In the genomic region with DNA sequence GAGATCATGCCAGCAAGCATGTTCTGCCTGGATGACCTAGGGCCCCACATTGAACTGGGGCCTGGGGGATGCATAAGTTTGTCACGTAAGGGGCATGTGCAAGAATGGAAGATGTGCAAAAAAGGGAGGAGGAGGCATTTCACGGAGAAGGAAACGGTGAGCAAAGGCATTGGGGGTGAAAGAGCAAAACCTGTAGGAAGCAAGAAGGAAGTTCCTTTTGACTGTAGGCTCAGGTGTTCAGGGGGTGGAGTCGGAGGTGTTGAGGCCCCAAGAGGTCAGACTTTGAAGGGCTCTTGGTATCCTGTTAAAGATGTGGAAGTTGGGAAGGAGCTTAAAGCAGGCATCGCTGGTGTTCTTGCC, we compare ENCODE assay signal across 8 cellular contexts. TPM values are rescaled to one million over a fixed set of nuclear protein-coding genes. Genes with fewer than 3 reads are reported as not detected.
DNase-seq lines count a peak whose midpoint lies in the region; ATAC-seq and TF ChIP-seq lines count a peak whose summit lies in the region.

No MANE protein-coding gene starts in this region.

- in situ Hi-C loops in GM13977 (cut with MboI; ENCODE audit: low pct_unique_long_range_greater_than_20kb, low sequenced_read_pairs, unreplicated experiment): no loop called here

- H3K4me2 ChIP-seq in GM23338: peak overlapping the region; percentile 88

- H3K27ac Mint-ChIP-seq in CD4-positive, alpha-beta T cell: peak overlapping the region; percentile 81
- H3K27ac Mint-ChIP-seq in GM23338 (peak overlapping the region; percentile 91), activated B cell treated with CpG ODN at 0.5 μM for 24 hours (peak overlapping the region; percentile 82)
- peak overlapping the region; percentile 47 to 68 for H3K27ac Mint-ChIP-seq in stimulated activated naive CD8-positive, alpha-beta T cell treated with anti-CD3 and anti-CD28 coated beads, Interleukin-15, amount 100 ng/mL, for 72 hours

- H3K27ac ChIP-seq in CD4-positive, alpha-beta T cell (ENCODE audit: low read depth, low read length): peak overlapping the region; percentile 76
- H3K27ac ChIP-seq in GM23338 (ENCODE audit: low read depth): peak overlapping the region; percentile 94

- no peak for TF ChIP-seq CTCF in CD4-positive, alpha-beta T cell (IDR thresholded peaks at IDR 0.05)
- TF ChIP-seq CTCF in GM23338 (conservative IDR thresholded peaks at IDR 0.05; ENCODE audit: low read depth in 2 of 2) (no peak; a peak in 1 of 4 replicates), activated B cell treated with CpG ODN at 0.5 μM for 24 hours (IDR thresholded peaks at IDR 0.05) (no peak), GM13977 (IDR thresholded peaks at IDR 0.05; ENCODE audit: extremely low read depth, insufficient read depth, missing control alignments) (no peak)

- intact Hi-C loops in CD4-positive, alpha-beta T cell (cut with DNase I, micrococcal nuclease): loop anchor here in 1 of 2 experiments (5.0 to 10.0 kb wide), 5 partner anchors 227 to 943 kb away; a partner anchor contains a TSS
- intact Hi-C loops in activated B cell treated with CpG ODN at 0.5 μM for 24 hours (cut with micrococcal nuclease): loop anchor here (5.0 to 10.0 kb wide), 3 partner anchors 699 to 863 kb away; a partner anchor contains a TSS

- peak overlapping the region; percentile 95 for H2AFZ ChIP-seq in GM23338

- no peak for DNase-seq in CD4-positive, alpha-beta T cell
- DNase-seq in GM23338 (ENCODE audit: low spot score): peak; percentile 69
- DNase-seq in activated B cell treated with CpG ODN at 0.5 μM for 24 hours: no peak
- DNase-seq in stimulated activated naive CD8-positive, alpha-beta T cell treated with anti-CD3 and anti-CD28 coated beads, Interleukin-15, amount 100 ng/mL, for 72 hours: no peak
- no peak for DNase-seq in superior temporal gyrus (ENCODE audit: extremely low spot score)
- DNase-seq in GM13977 (ENCODE audit: low spot score): no peak

- peaks cover 34% of the 10 kb centered on the region for H3K79me2 ChIP-seq in GM23338 (replicated peaks; ENCODE audit: insufficient read depth)

- peak overlapping the region; percentile 81 for H3K4me3 Mint-ChIP-seq in CD4-positive, alpha-beta T cell
- H3K4me3 Mint-ChIP-seq in GM23338 (peak overlapping the region; percentile 86), activated B cell treated with CpG ODN at 0.5 μM for 24 hours (peak overlapping the region; percentile 85)
- peak overlapping the region; percentile 82 to 85 for H3K4me3 Mint-ChIP-seq in stimulated activated naive CD8-positive, alpha-beta T cell treated with anti-CD3 and anti-CD28 coated beads, Interleukin-15, amount 100 ng/mL, for 72 hours

- peaks cover 21% of the 10 kb centered on the region for H3F3A ChIP-seq in GM23338 (replicated peaks; ENCODE audit: low read depth)

- peaks cover 8% of the 10 kb centered on the region for H3K36me3 Mint-ChIP-seq in CD4-positive, alpha-beta T cell (ENCODE audit: low read depth)
- H3K36me3 Mint-ChIP-seq in GM23338 (ENCODE audit: low read depth) (no peaks in the 10 kb centered on the region; the same call in 2 of the 3 replicates), activated B cell treated with CpG ODN at 0.5 μM for 24 hours (ENCODE audit: low read depth) (peaks cover 4% of the 10 kb centered on the region)

- no peaks in the 10 kb centered on the region for H3K27me3 Mint-ChIP-seq in CD4-positive, alpha-beta T cell
- peaks cover 7% of the 10 kb centered on the region for H3K27me3 Mint-ChIP-seq in GM23338 (ENCODE audit: insufficient read depth, low read depth, poor library complexity)
- H3K27me3 Mint-ChIP-seq in activated B cell treated with CpG ODN at 0.5 μM for 24 hours: no peaks in the 10 kb centered on the region
- peaks cover 7% of the 10 kb centered on the region for H3K27me3 Mint-ChIP-seq in stimulated activated naive CD8-positive, alpha-beta T cell treated with anti-CD3 and anti-CD28 coated beads, Interleukin-15, amount 100 ng/mL, for 72 hours

- CTCF ChIA-PET in CD4-positive, alpha-beta T cell (lab: Charles Lee): interaction anchor here (0.7 kb wide), 1 partner anchor 14 kb away, joined by 3 read pairs; no protein-coding TSS in a partner anchor
- CTCF ChIA-PET in activated B cell treated with CpG ODN at 0.5 μM for 24 hours (lab: Charles Lee): interaction anchor here (3.0 kb wide), 1 partner anchor 34 kb away, joined by 11 read pairs; no protein-coding TSS in a partner anchor

- no peaks in the 10 kb centered on the region for H3K27me3 ChIP-seq in CD4-positive, alpha-beta T cell (ENCODE audit: control insufficient read depth, insufficient read depth, low read length)
- no peaks in the 10 kb centered on the region for H3K27me3 ChIP-seq in GM23338 (ENCODE audit: insufficient read depth)

- H3K36me3 ChIP-seq in GM23338 (ENCODE audit: insufficient read depth): no peaks in the 10 kb centered on the region

- no peaks in the 10 kb centered on the region; the same call in 1 of the 2 replicates for H4K20me1 ChIP-seq in GM23338 (replicated peaks; ENCODE audit: insufficient read depth)

- peaks cover 31% of the 10 kb centered on the region for H3K4me1 ChIP-seq in GM23338 (ENCODE audit: insufficient read depth)

- peaks cover 51% of the 10 kb centered on the region for H3K4me1 Mint-ChIP-seq in CD4-positive, alpha-beta T cell (ENCODE audit: low read depth)
- H3K4me1 Mint-ChIP-seq in GM23338 (peaks cover 45% of the 10 kb centered on the region), activated B cell treated with CpG ODN at 0.5 μM for 24 hours (peaks cover 48% of the 10 kb centered on the region)
- peaks cover 58% of the 10 kb centered on the region for H3K4me1 Mint-ChIP-seq in stimulated activated naive CD8-positive, alpha-beta T cell treated with anti-CD3 and anti-CD28 coated beads, Interleukin-15, amount 100 ng/mL, for 72 hours

- H3K9me2 ChIP-seq in GM23338 (ENCODE audit: insufficient read depth): no peaks in the 10 kb centered on the region

- peak; percentile 2 for ATAC-seq in CD4-positive, alpha-beta T cell (ENCODE audit: poor library complexity)
- ATAC-seq in GM23338: peak; percentile 16
- peak; percentile 0 for ATAC-seq in activated B cell treated with CpG ODN at 0.5 μM for 24 hours (ENCODE audit: low read depth)
- peak; percentile 4 for ATAC-seq in stimulated activated naive CD8-positive, alpha-beta T cell treated with anti-CD3 and anti-CD28 coated beads, Interleukin-15, amount 100 ng/mL, for 72 hours
- no peak for ATAC-seq in GM21360 (IDR thresholded peaks at IDR 0.05; ENCODE audit: unreplicated experiment)

- H3K9me3 ChIP-seq in CD4-positive, alpha-beta T cell (ENCODE audit: control insufficient read depth, low read length): no peaks in the 10 kb centered on the region

- H3K4me3 ChIP-seq in GM23338: peak overlapping the region; percentile 67
- peak overlapping the region; percentile 74 for H3K4me3 ChIP-seq in iPS-11a (ENCODE audit: low read depth, low read length)

- POLR2A ChIA-PET in CD4-positive, alpha-beta T cell (lab: Charles Lee): interaction anchor here (0.8 to 2.6 kb wide), 3 partner anchors 33 to 223 kb away, joined by 3 to 9 read pairs (median 4); a partner anchor contains a TSS
- POLR2A ChIA-PET in activated B cell treated with CpG ODN at 0.5 μM for 24 hours (lab: Charles Lee): interaction anchor here (0.6 to 2.4 kb wide), 2 partner anchors 15 kb away, joined by 3 to 25 read pairs; no protein-coding TSS in a partner anchor

- no peaks in the 10 kb centered on the region for H3K9me3 Mint-ChIP-seq in CD4-positive, alpha-beta T cell
- H3K9me3 Mint-ChIP-seq in GM23338 (no peaks in the 10 kb centered on the region), activated B cell treated with CpG ODN at 0.5 μM for 24 hours (no peaks in the 10 kb centered on the region)
- no peaks in the 10 kb centered on the region for H3K9me3 Mint-ChIP-seq in stimulated activated naive CD8-positive, alpha-beta T cell treated with anti-CD3 and anti-CD28 coated beads, Interleukin-15, amount 100 ng/mL, for 72 hours

TF ChIP-seq in GM23338, 12 proteins besides CTCF, POLR2A, EP300 and RAD21:
- peak; percentile 51 for TF ChIP-seq POLR2AphosphoS5 (IDR thresholded peaks at IDR 0.05; ENCODE audit: low read depth)
- TF ChIP-seq CREB1 (CRISPR knock-in tag; IDR thresholded peaks at IDR 0.05; ENCODE audit: low read depth): no peak
- no peak for TF ChIP-seq STAT1 (IDR thresholded peaks at IDR 0.05; ENCODE audit: unreplicated experiment)
- no peak for TF ChIP-seq EZH2phosphoT487 (IDR thresholded peaks at IDR 0.05; ENCODE audit: unreplicated experiment)
- TF ChIP-seq JUNB (IDR thresholded peaks at IDR 0.05; ENCODE audit: unreplicated experiment): no peak
- TF ChIP-seq NANOG (IDR thresholded peaks at IDR 0.05; ENCODE audit: borderline replicate concordance): no peak

RNA-seq across cellular contexts. Expression of a gene that starts 0.6 kb away (rescaled TPM):
- total RNA-seq in CD4-positive, alpha-beta T cell: 10 to 100 TPM; 34.4 to 36.0 TPM
- total RNA-seq in GM23338 (2014; rRNA removed; shearing (Covaris generic)): 40.8 and 41.0 TPM in 2 replicates
- 15.4 and 17.7 TPM in 2 replicates for polyA plus RNA-seq in GM23338 (2016; fragmentation: Nextera tagmentation; extraction: Ambion mirVana)
- total RNA-seq in activated B cell treated with CpG ODN at 0.5 μM for 24 hours: 17.2 and 21.8 TPM in 2 replicates

RNA-seq across cellular contexts. Expression of a gene that starts 37.3 kb away (rescaled TPM):
- under 1 TPM; 0.34 to 0.74 TPM for total RNA-seq in CD4-positive, alpha-beta T cell
- 0.66 and 2.9 TPM in 2 replicates for total RNA-seq in GM23338 (2014; rRNA removed; shearing (Covaris generic))
- 2.3 and 4.4 TPM in 2 replicates for polyA plus RNA-seq in GM23338 (2016; fragmentation: Nextera tagmentation; extraction: Ambion mirVana)
- total RNA-seq in activated B cell treated with CpG ODN at 0.5 μM for 24 hours: 0.39 TPM in 1 of 2 replicates, not detected in the other
